Comparison of ENCODE assay signal across 1 cellular context in genomic region chr17:42866631-42867575, GRCh38.
TF ChIP-seq lines count a peak whose summit lies in the region.

No MANE protein-coding gene starts in this region.

TF ChIP-seq in A549, 52 proteins besides CTCF, POLR2A, EP300 and RAD21:
- TF ChIP-seq MAZ (IDR thresholded peaks at IDR 0.05; ENCODE audit: borderline replicate concordance, low read depth, low read length) (no peak), REST (IDR thresholded peaks at IDR 0.05) (no peak), KDM1A (IDR thresholded peaks at IDR 0.05; ENCODE audit: low read depth) (no peak), PBX3 (IDR thresholded peaks at IDR 0.05) (no peak), MAFK (IDR thresholded peaks at IDR 0.05; ENCODE audit: partially characterized antibody) (no peak), CHD4 (IDR thresholded peaks at IDR 0.05; ENCODE audit: borderline replicate concordance) (no peak), EHF (CRISPR knock-in tag; IDR thresholded peaks at IDR 0.05) (no peak), KDM5A (IDR thresholded peaks at IDR 0.05) (no peak), USF2 (IDR thresholded peaks at IDR 0.05) (no peak), CBX2 (IDR thresholded peaks at IDR 0.05; ENCODE audit: borderline replicate concordance, low read depth) (no peak), E2F6 (IDR thresholded peaks at IDR 0.05; ENCODE audit: borderline replicate concordance, low read depth) (no peak), HOXB5 (CRISPR knock-in tag; IDR thresholded peaks at IDR 0.05) (no peak), JUN (IDR thresholded peaks at IDR 0.05) (no peak), NPAS2 (CRISPR knock-in tag; IDR thresholded peaks at IDR 0.05; ENCODE audit: borderline replicate concordance) (no peak), MYC (IDR thresholded peaks at IDR 0.05; ENCODE audit: borderline replicate concordance, low read length) (no peak), CBX8 (IDR thresholded peaks at IDR 0.05) (no peak), ATOH8 (CRISPR knock-in tag; IDR thresholded peaks at IDR 0.05; ENCODE audit: low read depth) (no peak)
